25 cellular contexts compared by ENCODE assay signal in genomic region chr21:42639646-42640152, GRCh38. TPM values are rescaled to one million over a fixed set of nuclear protein-coding genes. Genes with fewer than 3 reads are reported as not detected.
"Had no signal": no experiment of that assay in that cellular context is flagged by ENCODE, and none has a peak within 500 bp of the region (broad histone marks: within the 10 kb centered on the region; RNA-seq: fewer than 3 reads in every experiment).

No MANE protein-coding gene starts in this region.

- ATAC-seq: activated T-cell treated with anti-CD3 and anti-CD28 coated beads, Interleukin-2, amount 50 U/mL, for 72 hours; heart right ventricle; right lobe of liver; stimulated activated naive B cell treated with anti-CD40 and anti-IgM and Interleukin-4, amounts not matched to agents 10 μg/mL and 1 μg/mL and 100 μg/mL, for 72 hours had no signal

- H3K4me3 ChIP-seq: body of pancreas, heart right ventricle, lung, right lobe of liver, skin epidermis, testis, upper lobe of left lung had no signal

- H3K4me3 Mint-ChIP-seq: activated naive CD4-positive, alpha-beta T cell treated with anti-CD3 and anti-CD28 coated beads, Interleukin-2, amount 10 ng/mL, durations not matched to agents 7 days and 5 days; activated T-cell treated with anti-CD3 and anti-CD28 coated beads, Interleukin-2, amount 50 U/mL, for 72 hours; dendritic cell treated with granulocyte-macrophage colony-stimulating factor and Interleukin-4, amounts not matched to agents 40 ng/mL and 50 ng/mL, for 4 days; nephron progenitor cell; stimulated activated naive B cell treated with anti-CD40 and anti-IgM and Interleukin-4, amounts not matched to agents 10 μg/mL and 1 μg/mL and 100 μg/mL, for 72 hours had no signal

- H3K9me3 ChIP-seq: body of pancreas, heart right ventricle, right lobe of liver, testis, upper lobe of left lung had no signal

- H3K4me1 ChIP-seq: right lobe of liver had no signal

- H3K36me3 ChIP-seq: heart right ventricle, right lobe of liver, upper lobe of left lung had no signal

- H3K27me3 ChIP-seq: body of pancreas, right lobe of liver, testis had no signal

- H3K36me3 Mint-ChIP-seq: activated naive CD4-positive, alpha-beta T cell treated with anti-CD3 and anti-CD28 coated beads, Interleukin-2, amount 10 ng/mL, durations not matched to agents 7 days and 5 days; stimulated activated naive B cell treated with anti-CD40 and anti-IgM and Interleukin-4, amounts not matched to agents 10 μg/mL and 1 μg/mL and 100 μg/mL, for 72 hours had no signal

- H3K27ac Mint-ChIP-seq: activated naive CD4-positive, alpha-beta T cell treated with anti-CD3 and anti-CD28 coated beads, Interleukin-2, amount 10 ng/mL, durations not matched to agents 7 days and 5 days; activated T-cell treated with anti-CD3 and anti-CD28 coated beads, Interleukin-2, amount 50 U/mL, for 72 hours; dendritic cell treated with granulocyte-macrophage colony-stimulating factor and Interleukin-4, amounts not matched to agents 40 ng/mL and 50 ng/mL, for 4 days; nephron progenitor cell; stimulated activated naive B cell treated with anti-CD40 and anti-IgM and Interleukin-4, amounts not matched to agents 10 μg/mL and 1 μg/mL and 100 μg/mL, for 72 hours had no signal

- DNase-seq: activated CD4-positive, alpha-beta T cell treated with anti-CD3 and anti-CD28 coated beads, Interleukin-2, amount 50 U/mL, for 48 hours; activated effector memory CD4-positive, alpha-beta T cell treated with Interleukin-2 at 50 U/mL for 16 hours; activated naive CD4-positive, alpha-beta T cell treated with anti-CD3 and anti-CD28 coated beads, Interleukin-2, amount 10 ng/mL, durations not matched to agents 7 days and 5 days; activated T-cell treated with anti-CD3 and anti-CD28 coated beads, Interleukin-2, amount 50 U/mL, for 72 hours; anterior cingulate cortex; effector CD4-positive, alpha-beta T cell; erythroblast; foreskin fibroblast; heart right ventricle; islet precursor cell; nephron progenitor cell; nucleus accumbens; stimulated activated CD4-positive, alpha-beta T cell treated with anti-CD3 and anti-CD28 coated beads, Interleukin-15, amount 100 ng/mL, for 24 hours; stimulated activated CD4-positive, alpha-beta T cell treated with anti-CD3 and anti-CD28 coated beads, Interleukin-2, amount 100 ng/mL, for 48 hours; stimulated activated CD8-positive, alpha-beta memory T cell treated with anti-CD3 and anti-CD28 coated beads, Interleukin-4, amount 100 ng/mL, for 48 hours; stimulated activated naive B cell treated with anti-CD40 and anti-IgM and Interleukin-4, amounts not matched to agents 10 μg/mL and 1 μg/mL and 100 μg/mL, for 72 hours; T-helper 9 cell; testis had no signal

- H3K4me1 Mint-ChIP-seq: activated naive CD4-positive, alpha-beta T cell treated with anti-CD3 and anti-CD28 coated beads, Interleukin-2, amount 10 ng/mL, durations not matched to agents 7 days and 5 days; stimulated activated naive B cell treated with anti-CD40 and anti-IgM and Interleukin-4, amounts not matched to agents 10 μg/mL and 1 μg/mL and 100 μg/mL, for 72 hours had no signal

- H3K27ac ChIP-seq: heart right ventricle, right lobe of liver, skin epidermis, testis, upper lobe of left lung had no signal

- H3K9me3 Mint-ChIP-seq: activated naive CD4-positive, alpha-beta T cell treated with anti-CD3 and anti-CD28 coated beads, Interleukin-2, amount 10 ng/mL, durations not matched to agents 7 days and 5 days; activated T-cell treated with anti-CD3 and anti-CD28 coated beads, Interleukin-2, amount 50 U/mL, for 72 hours; dendritic cell treated with granulocyte-macrophage colony-stimulating factor and Interleukin-4, amounts not matched to agents 40 ng/mL and 50 ng/mL, for 4 days; nephron progenitor cell; stimulated activated naive B cell treated with anti-CD40 and anti-IgM and Interleukin-4, amounts not matched to agents 10 μg/mL and 1 μg/mL and 100 μg/mL, for 72 hours had no signal

RNA-seq across cellular contexts. Expression of gene PDE9A, which starts 13.7 kb away (rescaled TPM):
- total RNA-seq: myocyte had no signal
